In genomic region chr14:95156765-95157194, GRCh38 we compare ENCODE assay signal across 8 cellular contexts. TPM values are rescaled to one million over a fixed set of nuclear protein-coding genes. Genes with fewer than 3 reads are reported as not detected.
A peak's percentile ranks its signal among the peaks of the same experiment; 100 is the strongest.
DNase-seq lines count a peak whose midpoint lies in the region; ATAC-seq and TF ChIP-seq lines count a peak whose summit lies in the region.

No MANE protein-coding gene starts in this region.

- POLR2A ChIA-PET in activated CD4-positive, alpha-beta T cell treated with anti-CD3 and anti-CD28 coated beads for 36 hours (lab: Charles Lee), result interaction anchor here (0.8 kb wide), 1 partner anchor 40 kb away, joined by 4 read pairs; no protein-coding TSS in a partner anchor
- POLR2A ChIA-PET in SK-N-SH (lab: Yijun Ruan, JAX), result no interaction called here

- H3K9me2 ChIP-seq in SK-N-SH, result no peaks in the 10 kb centered on the region

- H3K27ac ChIP-seq in SK-N-SH (ENCODE audit: low read depth in 2 of 2, low read length in 1 of 2) (peak overlapping the region; percentile 74 to 81), iPS-20b (ENCODE audit: low read length) (no peak overlapping the region), smooth muscle cell (ENCODE audit: low read depth) (peak overlapping the region; percentile 87)

- no peak for TF ChIP-seq CTCF in SK-N-SH (IDR thresholded peaks at IDR 0.05)
- TF ChIP-seq CTCF in astrocyte of the spinal cord (IDR thresholded peaks at IDR 0.05; ENCODE audit: low read depth, low read length), result no peak
- no peak for TF ChIP-seq CTCF in smooth muscle cell (IDR thresholded peaks at IDR 0.05; ENCODE audit: borderline replicate concordance, insufficient read depth, poor library complexity, severe bottlenecking)

- peaks cover 21% of the 10 kb centered on the region for H3K36me3 Mint-ChIP-seq in activated CD4-positive, alpha-beta T cell treated with anti-CD3 and anti-CD28 coated beads for 36 hours (ENCODE audit: low read depth)

- H3K36me3 ChIP-seq in SK-N-SH (replicated peaks in 1 of 2; ENCODE audit: control insufficient read depth in 1 of 2, insufficient read depth in 2 of 2, low read length in 1 of 2) (peaks cover 2 to 5% of the 10 kb centered on the region in 2 experiments), iPS-20b (ENCODE audit: insufficient read depth, low read depth, low read length) (no peaks in the 10 kb centered on the region), smooth muscle cell (ENCODE audit: low read depth) (no peaks in the 10 kb centered on the region)

- H3K4me3 ChIP-seq in SK-N-SH (ENCODE audit: low read depth in 2 of 2, low read length in 1 of 2) (peak overlapping the region; percentile 78 to 87), astrocyte of the spinal cord (ENCODE audit: low read depth, low read length) (peak overlapping the region; percentile 73), iPS-20b (ENCODE audit: low read length) (peak overlapping the region; percentile 71), smooth muscle cell (peak overlapping the region; percentile 74)

- H3K9me3 ChIP-seq in SK-N-SH (no peaks in the 10 kb centered on the region), iPS-20b (ENCODE audit: insufficient read depth, low read depth, low read length) (no peaks in the 10 kb centered on the region), smooth muscle cell (replicated peaks; ENCODE audit: low read depth) (no peaks in the 10 kb centered on the region)

- peaks cover 44% of the 10 kb centered on the region for H3K4me1 Mint-ChIP-seq in activated CD4-positive, alpha-beta T cell treated with anti-CD3 and anti-CD28 coated beads for 36 hours

- H3K4me3 Mint-ChIP-seq in activated CD4-positive, alpha-beta T cell treated with anti-CD3 and anti-CD28 coated beads for 36 hours, result peak overlapping the region; percentile 95

- H2AFZ ChIP-seq in SK-N-SH (ENCODE audit: low read depth) (0 out of 2 replicates have a peak overlapping the region, but pooled peaks have one; percentile 52), smooth muscle cell (ENCODE audit: low read depth) (peak overlapping the region; percentile 63)

- in situ Hi-C loops in astrocyte of the spinal cord (cut with HindIII; ENCODE audit: low sequenced_read_pairs), result no loop called here

- H3K4me2 ChIP-seq in SK-N-SH, result peak overlapping the region; percentile 98
- peak overlapping the region; percentile 90 for H3K4me2 ChIP-seq in smooth muscle cell

- peak; percentile 28 for ATAC-seq in activated CD4-positive, alpha-beta T cell treated with anti-CD3 and anti-CD28 coated beads for 36 hours
- ATAC-seq in HG03064 (IDR thresholded peaks at IDR 0.05; ENCODE audit: low read depth, unreplicated experiment), result peak; percentile 33

- peak overlapping the region; percentile 75 for H3K27ac Mint-ChIP-seq in activated CD4-positive, alpha-beta T cell treated with anti-CD3 and anti-CD28 coated beads for 36 hours

- TF ChIP-seq RAD21 in SK-N-SH (IDR thresholded peaks at IDR 0.05; ENCODE audit: low read length), result no peak

- H4K20me1 ChIP-seq in SK-N-SH (ENCODE audit: insufficient read depth) (peaks cover 33% of the 10 kb centered on the region), smooth muscle cell (ENCODE audit: low read depth) (peaks cover 46% of the 10 kb centered on the region)

- no peaks in the 10 kb centered on the region for H3K9me3 Mint-ChIP-seq in activated CD4-positive, alpha-beta T cell treated with anti-CD3 and anti-CD28 coated beads for 36 hours (ENCODE audit: low read depth)

- H3K4me1 ChIP-seq in SK-N-SH (ENCODE audit: control insufficient read depth in 1 of 2, insufficient read depth in 2 of 2, low read depth in 1 of 2, low read length in 1 of 2) (peaks cover 7 to 14% of the 10 kb centered on the region in 2 experiments; a peak in 3 of 4 replicates), iPS-20b (ENCODE audit: insufficient read depth, low read length) (peaks cover 14% of the 10 kb centered on the region), smooth muscle cell (ENCODE audit: low read depth) (peaks cover 9% of the 10 kb centered on the region)

- CTCF ChIA-PET in activated CD4-positive, alpha-beta T cell treated with anti-CD3 and anti-CD28 coated beads for 36 hours (lab: Charles Lee), result no interaction called here
- CTCF ChIA-PET in SK-N-SH (lab: Yijun Ruan, JAX), result interaction anchor here (1.3 to 1.4 kb wide), 2 partner anchors 276 to 467 kb away, joined by 4 to 10 read pairs; no protein-coding TSS in a partner anchor

- H3F3A ChIP-seq in SK-N-SH (replicated peaks; ENCODE audit: insufficient read depth), result no peaks in the 10 kb centered on the region
- no peaks in the 10 kb centered on the region for H3F3A ChIP-seq in smooth muscle cell (ENCODE audit: low read depth)

- 0% methylated on average over 19 of the region's 61 CpGs for WGBS in SK-N-SH (ENCODE audit: low lambda C conversion rate)
- 1% methylated on average over 55 of the region's 61 CpGs for WGBS in smooth muscle cell (ENCODE audit: low lambda C conversion rate)

- peaks cover 57% of the 10 kb centered on the region for H3K79me2 ChIP-seq in SK-N-SH (ENCODE audit: insufficient read depth)
- H3K79me2 ChIP-seq in smooth muscle cell (ENCODE audit: low read depth), result peaks cover 51% of the 10 kb centered on the region

- H3K27me3 Mint-ChIP-seq in activated CD4-positive, alpha-beta T cell treated with anti-CD3 and anti-CD28 coated beads for 36 hours, result no peaks in the 10 kb centered on the region

- H3K27me3 ChIP-seq in SK-N-SH (ENCODE audit: insufficient read depth) (no peaks in the 10 kb centered on the region), iPS-20b (ENCODE audit: insufficient read depth, low read length) (no peaks in the 10 kb centered on the region), smooth muscle cell (ENCODE audit: low read depth) (no peaks in the 10 kb centered on the region)

- peak; percentile 63 for DNase-seq in activated CD4-positive, alpha-beta T cell treated with anti-CD3 and anti-CD28 coated beads for 36 hours
- DNase-seq in activated CD4-positive, alpha-beta T cell treated with anti-CD3 and anti-CD28 coated beads for 1 hour, result no peak
- DNase-seq in SK-N-SH, result no peak
- DNase-seq in astrocyte of the spinal cord (ENCODE audit: low read depth, low spot score), result no peak
- DNase-seq in smooth muscle cell (lab: John Stamatoyannopoulos, UW; ENCODE audit: unreplicated experiment), result peak; percentile 38
- DNase-seq in middle frontal gyrus (ENCODE audit: extremely low spot score, low spot score), result no peak

- TF ChIP-seq EP300 in SK-N-SH (IDR thresholded peaks at IDR 0.05; ENCODE audit: borderline replicate concordance in 1 of 2, low read depth in 1 of 2, low read length in 1 of 2), result no peak

- intact Hi-C loops in activated CD4-positive, alpha-beta T cell treated with anti-CD3 and anti-CD28 coated beads for 36 hours (cut with DNase I, micrococcal nuclease), result loop anchor here (1.0 to 10.0 kb wide), 14 partner anchors 104 to 1822 kb away; partner anchors contain the start of genes ATG2B (in 1 of the 2), BTBD7 (in 1 of the 2), CLMN (in 1 of the 2) and DDX24 (in 1 of the 2)

- H3K9ac ChIP-seq in SK-N-SH (peak overlapping the region; percentile 88), iPS-20b (ENCODE audit: low read depth, low read length) (peak overlapping the region; percentile 78; the same call in 1 of the 2 replicates), smooth muscle cell (ENCODE audit: low read depth) (peak overlapping the region; percentile 96)

TF ChIP-seq in SK-N-SH, 30 proteins besides CTCF, POLR2A, EP300 and RAD21 (continues in another document):
- no peak for TF ChIP-seq GATA2 (CRISPR knock-in tag; IDR thresholded peaks at IDR 0.05)
- no peak for TF ChIP-seq NRF1 (IDR thresholded peaks at IDR 0.05; ENCODE audit: low read depth, low read length)
- TF ChIP-seq USF2 (IDR thresholded peaks at IDR 0.05; ENCODE audit: borderline replicate concordance, low read depth, low read length), result no peak
- no peak for TF ChIP-seq SIN3A (IDR thresholded peaks at IDR 0.05; ENCODE audit: borderline replicate concordance, low read depth, low read length)
- TF ChIP-seq GABPA (IDR thresholded peaks at IDR 0.05; ENCODE audit: low read depth), result no peak
- no peak for TF ChIP-seq EZH2phosphoT487 (IDR thresholded peaks at IDR 0.05; ENCODE audit: borderline replicate concordance, low read depth)
- no peak for TF ChIP-seq RFX5 (IDR thresholded peaks at IDR 0.05; ENCODE audit: low read length)
- no peak for TF ChIP-seq FOSL2 (IDR thresholded peaks at IDR 0.05; ENCODE audit: borderline replicate concordance, low read depth)
- no peak for TF ChIP-seq PBX3 (IDR thresholded peaks at IDR 0.05)
- TF ChIP-seq YY1 (IDR thresholded peaks at IDR 0.05; ENCODE audit: low read depth), result no peak
- TF ChIP-seq, protein P1, sequence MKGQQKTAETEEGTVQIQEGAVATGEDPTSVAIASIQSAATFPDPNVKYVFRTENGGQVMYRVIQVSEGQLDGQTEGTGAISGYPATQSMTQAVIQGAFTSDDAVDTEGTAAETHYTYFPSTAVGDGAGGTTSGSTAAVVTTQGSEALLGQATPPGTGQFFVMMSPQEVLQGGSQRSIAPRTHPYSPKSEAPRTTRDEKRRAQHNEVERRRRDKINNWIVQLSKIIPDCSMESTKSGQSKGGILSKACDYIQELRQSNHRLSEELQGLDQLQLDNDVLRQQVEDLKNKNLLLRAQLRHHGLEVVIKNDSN (IDR thresholded peaks at IDR 0.05; ENCODE audit: borderline replicate concordance, low read depth), result no peak
- TF ChIP-seq ELF1 (IDR thresholded peaks at IDR 0.05), result no peak
- no peak for TF ChIP-seq RCOR1 (IDR thresholded peaks at IDR 0.05; ENCODE audit: low read length)
- no peak for TF ChIP-seq TCF12 (IDR thresholded peaks at IDR 0.05)

RNA-seq across cellular contexts. Expression of gene DICER1, which starts 0.5 kb away (rescaled TPM):
- 10 to 100 TPM; 41.6 to 61.1 TPM for total RNA-seq in activated CD4-positive, alpha-beta T cell treated with anti-CD3 and anti-CD28 coated beads for 36 hours
- 4.7 and 6.4 TPM in 2 replicates for polyA plus RNA-seq in SK-N-SH (2012; rRNA removed)
- 4.2 and 4.7 TPM in 2 replicates for polyA plus RNA-seq in SK-N-SH (2012; cell fraction: cytosol; rRNA removed)
- polyA plus RNA-seq in SK-N-SH (2012; cell fraction: nucleus; rRNA removed), result 12.0 and 23.7 TPM in 2 replicates
- 67.5 and 86.2 TPM in 2 replicates for total RNA-seq in smooth muscle cell
- 13.5 and 17.3 TPM in 2 replicates for polyA plus RNA-seq in smooth muscle cell

Comparison
In these comparisons a context has a peak if more than half of its experiments do, and no peak if none do; other contexts are left out.
1. DNase-seq: peak in activated CD4-positive, alpha-beta T cell treated with anti-CD3 and anti-CD28 coated beads for 36 hours (single experiment) and smooth muscle cell (single experiment); none in activated CD4-positive, alpha-beta T cell treated with anti-CD3 and anti-CD28 coated beads for 1 hour (single experiment), SK-N-SH (single experiment), astrocyte of the spinal cord (single experiment) and middle frontal gyrus (single experiment).
2. Peak in every context shown above with its lines, with median percentiles within 50 percentile points of each other: H3K4me3 ChIP-seq and H3K9ac ChIP-seq.